Comparison of ENCODE assay signal across 1 cellular context in the genomic region with DNA sequence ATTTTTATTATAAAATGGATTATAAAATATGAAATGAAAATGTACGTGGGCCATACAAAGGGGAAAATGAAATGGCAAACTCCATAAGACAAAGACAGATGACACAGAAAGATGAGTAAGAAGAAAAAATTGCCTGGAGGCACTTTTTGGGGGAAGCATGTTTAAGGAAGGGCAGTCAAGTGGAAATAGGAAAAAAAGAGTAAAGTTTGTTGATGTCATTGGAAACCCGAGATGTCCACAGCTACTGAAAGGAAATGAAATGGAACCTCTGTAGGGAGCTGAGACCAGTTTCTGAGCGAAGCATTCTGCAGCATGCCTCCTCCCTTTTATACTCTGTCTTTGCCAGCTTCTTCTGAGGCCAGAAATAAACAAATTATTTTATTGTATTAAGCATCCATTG.
TF ChIP-seq lines count a peak whose summit lies in the region.

No MANE protein-coding gene starts in this region.

TF ChIP-seq in HEK293, 187 proteins besides CTCF, POLR2A, EP300 and RAD21 (continued from another document):
- TF ChIP-seq PRDM6 (tag by site-specific recombination; IDR thresholded peaks at IDR 0.05) = peak; percentile 64
- 0 out of 2 replicates have a peak, but pooled peaks have one; percentile 15 for TF ChIP-seq ZNF335 (tag by site-specific recombination; conservative IDR thresholded peaks at IDR 0.05)
- 0 out of 2 replicates have a peak, but pooled peaks have one; percentile 15 for TF ChIP-seq SP3 (tag by site-specific recombination; IDR thresholded peaks at IDR 0.05)
- peak; percentile 51; the same call in 1 of the 2 replicates for TF ChIP-seq HIC1 (tag by site-specific recombination; IDR thresholded peaks at IDR 0.05)
- TF ChIP-seq, protein P1, sequence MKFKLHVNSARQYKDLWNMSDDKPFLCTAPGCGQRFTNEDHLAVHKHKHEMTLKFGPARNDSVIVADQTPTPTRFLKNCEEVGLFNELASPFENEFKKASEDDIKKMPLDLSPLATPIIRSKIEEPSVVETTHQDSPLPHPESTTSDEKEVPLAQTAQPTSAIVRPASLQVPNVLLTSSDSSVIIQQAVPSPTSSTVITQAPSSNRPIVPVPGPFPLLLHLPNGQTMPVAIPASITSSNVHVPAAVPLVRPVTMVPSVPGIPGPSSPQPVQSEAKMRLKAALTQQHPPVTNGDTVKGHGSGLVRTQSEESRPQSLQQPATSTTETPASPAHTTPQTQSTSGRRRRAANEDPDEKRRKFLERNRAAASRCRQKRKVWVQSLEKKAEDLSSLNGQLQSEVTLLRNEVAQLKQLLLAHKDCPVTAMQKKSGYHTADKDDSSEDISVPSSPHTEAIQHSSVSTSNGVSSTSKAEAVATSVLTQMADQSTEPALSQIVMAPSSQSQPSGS (tag by site-specific recombination; IDR thresholded peaks at IDR 0.05; ENCODE audit: low read depth) = peak; percentile 43; the same call in 1 of the 2 replicates
- peak; percentile 24; the same call in 1 of the 2 replicates for TF ChIP-seq ZNF394 (tag by site-specific recombination; IDR thresholded peaks at IDR 0.05; ENCODE audit: borderline replicate concordance)
- peak; percentile 64; the same call in 1 of the 2 replicates for TF ChIP-seq ZNF692 (tag by site-specific recombination; IDR thresholded peaks at IDR 0.05)
- TF ChIP-seq ZFP37 (tag by site-specific recombination; IDR thresholded peaks at IDR 0.05) = 0 out of 2 replicates have a peak, but pooled peaks have one; percentile 24
- peak; percentile 97 for TF ChIP-seq OSR2 (tag by site-specific recombination; IDR thresholded peaks at IDR 0.05)
- peak; percentile 40; the same call in 1 of the 2 replicates for TF ChIP-seq ZXDB (tag by site-specific recombination; IDR thresholded peaks at IDR 0.05)
- TF ChIP-seq FEZF1 (tag by site-specific recombination; IDR thresholded peaks at IDR 0.05) = 0 out of 2 replicates have a peak, but pooled peaks have one; percentile 34
- TF ChIP-seq, protein P2, sequence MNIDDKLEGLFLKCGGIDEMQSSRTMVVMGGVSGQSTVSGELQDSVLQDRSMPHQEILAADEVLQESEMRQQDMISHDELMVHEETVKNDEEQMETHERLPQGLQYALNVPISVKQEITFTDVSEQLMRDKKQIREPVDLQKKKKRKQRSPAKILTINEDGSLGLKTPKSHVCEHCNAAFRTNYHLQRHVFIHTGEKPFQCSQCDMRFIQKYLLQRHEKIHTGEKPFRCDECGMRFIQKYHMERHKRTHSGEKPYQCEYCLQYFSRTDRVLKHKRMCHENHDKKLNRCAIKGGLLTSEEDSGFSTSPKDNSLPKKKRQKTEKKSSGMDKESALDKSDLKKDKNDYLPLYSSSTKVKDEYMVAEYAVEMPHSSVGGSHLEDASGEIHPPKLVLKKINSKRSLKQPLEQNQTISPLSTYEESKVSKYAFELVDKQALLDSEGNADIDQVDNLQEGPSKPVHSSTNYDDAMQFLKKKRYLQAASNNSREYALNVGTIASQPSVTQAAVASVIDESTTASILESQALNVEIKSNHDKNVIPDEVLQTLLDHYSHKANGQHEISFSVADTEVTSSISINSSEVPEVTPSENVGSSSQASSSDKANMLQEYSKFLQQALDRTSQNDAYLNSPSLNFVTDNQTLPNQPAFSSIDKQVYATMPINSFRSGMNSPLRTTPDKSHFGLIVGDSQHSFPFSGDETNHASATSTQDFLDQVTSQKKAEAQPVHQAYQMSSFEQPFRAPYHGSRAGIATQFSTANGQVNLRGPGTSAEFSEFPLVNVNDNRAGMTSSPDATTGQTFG (tag by site-specific recombination; IDR thresholded peaks at IDR 0.05; ENCODE audit: borderline replicate concordance) = no peak
- TF ChIP-seq ZNF629 (tag by site-specific recombination; IDR thresholded peaks at IDR 0.05) = peak; percentile 81
- no peak for TF ChIP-seq ZNF624 (tag by site-specific recombination; IDR thresholded peaks at IDR 0.05)
- no peak for TF ChIP-seq ZNF132 (tag by site-specific recombination; IDR thresholded peaks at IDR 0.05; ENCODE audit: borderline replicate concordance)
- TF ChIP-seq, protein P3, sequence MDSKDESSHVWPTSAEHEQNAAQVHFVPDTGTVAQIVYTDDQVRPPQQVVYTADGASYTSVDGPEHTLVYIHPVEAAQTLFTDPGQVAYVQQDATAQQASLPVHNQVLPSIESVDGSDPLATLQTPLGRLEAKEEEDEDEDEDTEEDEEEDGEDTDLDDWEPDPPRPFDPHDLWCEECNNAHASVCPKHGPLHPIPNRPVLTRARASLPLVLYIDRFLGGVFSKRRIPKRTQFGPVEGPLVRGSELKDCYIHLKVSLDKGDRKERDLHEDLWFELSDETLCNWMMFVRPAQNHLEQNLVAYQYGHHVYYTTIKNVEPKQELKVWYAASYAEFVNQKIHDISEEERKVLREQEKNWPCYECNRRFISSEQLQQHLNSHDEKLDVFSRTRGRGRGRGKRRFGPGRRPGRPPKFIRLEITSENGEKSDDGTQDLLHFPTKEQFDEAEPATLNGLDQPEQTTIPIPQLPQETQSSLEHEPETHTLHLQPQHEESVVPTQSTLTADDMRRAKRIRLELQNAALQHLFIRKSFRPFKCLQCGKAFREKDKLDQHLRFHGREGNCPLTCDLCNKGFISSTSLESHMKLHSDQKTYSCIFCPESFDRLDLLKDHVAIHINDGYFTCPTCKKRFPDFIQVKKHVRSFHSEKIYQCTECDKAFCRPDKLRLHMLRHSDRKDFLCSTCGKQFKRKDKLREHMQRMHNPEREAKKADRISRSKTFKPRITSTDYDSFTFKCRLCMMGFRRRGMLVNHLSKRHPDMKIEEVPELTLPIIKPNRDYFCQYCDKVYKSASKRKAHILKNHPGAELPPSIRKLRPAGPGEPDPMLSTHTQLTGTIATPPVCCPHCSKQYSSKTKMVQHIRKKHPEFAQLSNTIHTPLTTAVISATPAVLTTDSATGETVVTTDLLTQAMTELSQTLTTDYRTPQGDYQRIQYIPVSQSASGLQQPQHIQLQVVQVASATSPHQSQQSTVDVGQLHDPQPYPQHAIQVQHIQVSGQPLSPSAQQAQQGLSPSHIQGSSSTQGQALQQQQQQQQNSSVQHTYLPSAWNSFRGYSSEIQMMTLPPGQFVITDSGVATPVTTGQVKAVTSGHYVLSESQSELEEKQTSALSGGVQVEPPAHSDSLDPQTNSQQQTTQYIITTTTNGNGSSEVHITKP (tag by site-specific recombination; IDR thresholded peaks at IDR 0.05) = 0 out of 2 replicates have a peak, but pooled peaks have one; percentile 14
- TF ChIP-seq SP7 (tag by site-specific recombination; IDR thresholded peaks at IDR 0.05) = peak; percentile 68
- peak; percentile 51; the same call in 1 of the 2 replicates for TF ChIP-seq KLF8 (tag by site-specific recombination; IDR thresholded peaks at IDR 0.05)
- TF ChIP-seq ZNF2 (tag by site-specific recombination; IDR thresholded peaks at IDR 0.05) = 0 out of 2 replicates have a peak, but pooled peaks have one; percentile 29
- peak; percentile 51 for TF ChIP-seq ZNF366 (tag by site-specific recombination; conservative IDR thresholded peaks at IDR 0.05)
- TF ChIP-seq, protein P4, sequence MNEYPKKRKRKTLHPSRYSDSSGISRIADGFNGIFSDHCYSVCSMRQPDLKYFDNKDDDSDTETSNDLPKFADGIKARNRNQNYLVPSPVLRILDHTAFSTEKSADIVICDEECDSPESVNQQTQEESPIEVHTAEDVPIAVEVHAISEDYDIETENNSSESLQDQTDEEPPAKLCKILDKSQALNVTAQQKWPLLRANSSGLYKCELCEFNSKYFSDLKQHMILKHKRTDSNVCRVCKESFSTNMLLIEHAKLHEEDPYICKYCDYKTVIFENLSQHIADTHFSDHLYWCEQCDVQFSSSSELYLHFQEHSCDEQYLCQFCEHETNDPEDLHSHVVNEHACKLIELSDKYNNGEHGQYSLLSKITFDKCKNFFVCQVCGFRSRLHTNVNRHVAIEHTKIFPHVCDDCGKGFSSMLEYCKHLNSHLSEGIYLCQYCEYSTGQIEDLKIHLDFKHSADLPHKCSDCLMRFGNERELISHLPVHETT (tag by site-specific recombination; IDR thresholded peaks at IDR 0.05) = peak; percentile 64; the same call in 1 of the 2 replicates
- peak; percentile 60; the same call in 1 of the 2 replicates for TF ChIP-seq ZNF184 (tag by site-specific recombination; IDR thresholded peaks at IDR 0.05)
- TF ChIP-seq ZNF571 (tag by site-specific recombination; IDR thresholded peaks at IDR 0.05) = no peak
TF ChIP-seq in HEK293: peak in this region for 22.
